1 cellular context compared by ENCODE assay signal in the genomic region with DNA sequence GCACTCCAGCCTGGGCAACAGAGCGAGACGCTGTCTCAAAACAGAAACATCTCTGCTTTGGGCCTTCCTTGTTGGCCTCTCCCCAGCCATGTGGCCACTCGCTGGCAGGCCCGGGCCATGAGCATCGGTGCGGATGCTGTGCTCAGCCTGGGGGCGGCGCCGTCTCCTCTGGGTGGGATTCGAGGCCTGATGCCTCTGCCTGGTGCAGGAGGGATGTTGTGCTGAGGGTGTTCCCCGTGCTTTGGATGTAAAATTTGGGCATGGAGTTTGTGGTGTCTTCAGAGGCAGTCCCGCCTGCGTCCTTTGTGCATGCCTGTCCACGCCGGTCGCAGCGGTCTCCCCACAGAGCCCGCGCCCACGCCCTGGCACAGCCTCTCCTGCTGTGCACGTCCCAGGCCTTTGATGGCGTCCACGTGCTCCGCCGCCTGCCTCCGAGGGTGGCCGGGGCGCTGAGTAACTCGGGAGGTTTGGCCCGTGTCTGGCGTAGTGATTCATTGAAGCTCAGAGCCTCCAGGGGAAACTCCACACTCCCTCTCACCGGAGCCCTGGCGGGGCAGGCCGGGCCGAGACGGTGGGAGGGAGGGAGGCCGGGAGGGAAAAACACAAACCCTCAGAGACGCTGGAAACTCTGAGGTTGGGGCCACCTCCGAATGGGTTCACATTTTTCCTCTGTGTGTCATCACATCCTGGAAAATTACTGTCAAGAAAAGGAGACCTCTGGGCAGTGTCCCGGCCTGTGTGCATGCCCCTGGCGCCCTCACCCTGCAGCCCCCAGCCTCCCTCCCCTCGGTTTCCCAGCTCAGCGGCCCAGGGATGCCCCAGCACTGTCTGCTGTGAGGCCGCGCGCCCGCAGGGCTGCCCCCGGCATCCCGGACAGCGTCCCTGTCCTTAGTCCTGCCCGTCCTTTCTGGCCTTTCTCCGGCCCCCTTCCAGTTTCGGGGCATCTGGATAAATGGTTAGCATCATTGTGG.
TF ChIP-seq lines count a peak whose summit lies in the region.

No MANE protein-coding gene starts in this region.

TF ChIP-seq in HepG2, 621 proteins besides CTCF, POLR2A, EP300 and RAD21 (continued from another document and continues in another):
- TF ChIP-seq, protein P1, sequence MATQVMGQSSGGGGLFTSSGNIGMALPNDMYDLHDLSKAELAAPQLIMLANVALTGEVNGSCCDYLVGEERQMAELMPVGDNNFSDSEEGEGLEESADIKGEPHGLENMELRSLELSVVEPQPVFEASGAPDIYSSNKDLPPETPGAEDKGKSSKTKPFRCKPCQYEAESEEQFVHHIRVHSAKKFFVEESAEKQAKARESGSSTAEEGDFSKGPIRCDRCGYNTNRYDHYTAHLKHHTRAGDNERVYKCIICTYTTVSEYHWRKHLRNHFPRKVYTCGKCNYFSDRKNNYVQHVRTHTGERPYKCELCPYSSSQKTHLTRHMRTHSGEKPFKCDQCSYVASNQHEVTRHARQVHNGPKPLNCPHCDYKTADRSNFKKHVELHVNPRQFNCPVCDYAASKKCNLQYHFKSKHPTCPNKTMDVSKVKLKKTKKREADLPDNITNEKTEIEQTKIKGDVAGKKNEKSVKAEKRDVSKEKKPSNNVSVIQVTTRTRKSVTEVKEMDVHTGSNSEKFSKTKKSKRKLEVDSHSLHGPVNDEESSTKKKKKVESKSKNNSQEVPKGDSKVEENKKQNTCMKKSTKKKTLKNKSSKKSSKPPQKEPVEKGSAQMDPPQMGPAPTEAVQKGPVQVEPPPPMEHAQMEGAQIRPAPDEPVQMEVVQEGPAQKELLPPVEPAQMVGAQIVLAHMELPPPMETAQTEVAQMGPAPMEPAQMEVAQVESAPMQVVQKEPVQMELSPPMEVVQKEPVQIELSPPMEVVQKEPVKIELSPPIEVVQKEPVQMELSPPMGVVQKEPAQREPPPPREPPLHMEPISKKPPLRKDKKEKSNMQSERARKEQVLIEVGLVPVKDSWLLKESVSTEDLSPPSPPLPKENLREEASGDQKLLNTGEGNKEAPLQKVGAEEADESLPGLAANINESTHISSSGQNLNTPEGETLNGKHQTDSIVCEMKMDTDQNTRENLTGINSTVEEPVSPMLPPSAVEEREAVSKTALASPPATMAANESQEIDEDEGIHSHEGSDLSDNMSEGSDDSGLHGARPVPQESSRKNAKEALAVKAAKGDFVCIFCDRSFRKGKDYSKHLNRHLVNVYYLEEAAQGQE (IDR thresholded peaks at IDR 0.05; ENCODE audit: borderline replicate concordance in 1 of 2, low read depth in 1 of 2, low read length in 2 of 2), result peak in 1 of 2 experiments; percentile 28; a peak in 1 of 4 replicates
- TF ChIP-seq HNF4G (IDR thresholded peaks at IDR 0.05; ENCODE audit: borderline replicate concordance, low read depth, low read length) (peak; percentile 39; the same call in 1 of the 2 replicates), HNF4G (CRISPR knock-in tag; IDR thresholded peaks at IDR 0.05; ENCODE audit: borderline replicate concordance, low read depth) (peak; percentile 80; the same call in 1 of the 2 replicates), KLF6 (CRISPR knock-in tag; IDR thresholded peaks at IDR 0.05) (peak; percentile 93), PHF5A (CRISPR knock-in tag; IDR thresholded peaks at IDR 0.05; ENCODE audit: low read depth, unreplicated experiment) (peak; percentile 23), ZNF782 (CRISPR knock-in tag; IDR thresholded peaks at IDR 0.05; ENCODE audit: borderline replicate concordance) (0 out of 2 replicates have a peak, but pooled peaks have one; percentile 23), ZNF605 (CRISPR knock-in tag; IDR thresholded peaks at IDR 0.05) (peak; percentile 78; the same call in 1 of the 2 replicates), TCF12 (IDR thresholded peaks at IDR 0.05) (no peak), TCF12 (CRISPR knock-in tag; IDR thresholded peaks at IDR 0.05) (no peak), ZNF773 (CRISPR knock-in tag; IDR thresholded peaks at IDR 0.05; ENCODE audit: borderline replicate concordance) (no peak), GABPA (IDR thresholded peaks at IDR 0.05; ENCODE audit: low read depth, low read length) (no peak), GABPA (CRISPR knock-in tag; IDR thresholded peaks at IDR 0.05; ENCODE audit: low read depth) (peak; percentile 37), ZNF331 (CRISPR knock-in tag; IDR thresholded peaks at IDR 0.05) (peak; percentile 65), KDM5B (CRISPR knock-in tag; IDR thresholded peaks at IDR 0.05; ENCODE audit: borderline replicate concordance) (peak; percentile 84; the same call in 1 of the 2 replicates), PHF20 (CRISPR knock-in tag; IDR thresholded peaks at IDR 0.05) (no peak), ZNF550 (CRISPR knock-in tag; IDR thresholded peaks at IDR 0.05; ENCODE audit: borderline replicate concordance) (0 out of 2 replicates have a peak, but pooled peaks have one; percentile 93), RXRB (CRISPR knock-in tag; IDR thresholded peaks at IDR 0.05; ENCODE audit: borderline replicate concordance) (peak; percentile 78), NRL (CRISPR knock-in tag; IDR thresholded peaks at IDR 0.05; ENCODE audit: borderline replicate concordance) (peak; percentile 72), ZNF12 (CRISPR knock-in tag; IDR thresholded peaks at IDR 0.05) (0 out of 2 replicates have a peak, but pooled peaks have one; percentile 33), ZNF772 (CRISPR knock-in tag; IDR thresholded peaks at IDR 0.05) (peak; percentile 97), SMAD9 (CRISPR knock-in tag; IDR thresholded peaks at IDR 0.05) (no peak), NR2F1 (CRISPR knock-in tag; IDR thresholded peaks at IDR 0.05) (no peak; a peak in 1 of 4 replicates), ZNF776 (CRISPR knock-in tag; IDR thresholded peaks at IDR 0.05) (peak; percentile 60; the same call in 1 of the 2 replicates), NPAS2 (CRISPR knock-in tag; IDR thresholded peaks at IDR 0.05; ENCODE audit: borderline replicate concordance) (no peak), ZNF547 (CRISPR knock-in tag; IDR thresholded peaks at IDR 0.05) (peak; percentile 93), SKIL (CRISPR knock-in tag; IDR thresholded peaks at IDR 0.05; ENCODE audit: borderline replicate concordance) (peak; percentile 62; the same call in 1 of the 2 replicates), ZMYM2 (CRISPR knock-in tag; IDR thresholded peaks at IDR 0.05) (peak; percentile 86; the same call in 1 of the 2 replicates), JARID2 (CRISPR knock-in tag; IDR thresholded peaks at IDR 0.05; ENCODE audit: insufficient replicate concordance) (peak; percentile 93), DNMT1 (CRISPR knock-in tag; IDR thresholded peaks at IDR 0.05) (no peak), BRD4 (CRISPR knock-in tag; IDR thresholded peaks at IDR 0.05) (peak; percentile 72; the same call in 1 of the 2 replicates), ZNF747 (CRISPR knock-in tag; IDR thresholded peaks at IDR 0.05; ENCODE audit: borderline replicate concordance) (peak; percentile 88; the same call in 1 of the 2 replicates), MIER2 (CRISPR knock-in tag; IDR thresholded peaks at IDR 0.05) (0 out of 2 replicates have a peak, but pooled peaks have one; percentile 25), ZSCAN12 (CRISPR knock-in tag; IDR thresholded peaks at IDR 0.05) (peak; percentile 22; the same call in 1 of the 2 replicates), MYC (CRISPR knock-in tag; IDR thresholded peaks at IDR 0.05; ENCODE audit: borderline replicate concordance) (peak; percentile 95), NR1H2 (CRISPR knock-in tag; IDR thresholded peaks at IDR 0.05; ENCODE audit: borderline replicate concordance, low read depth) (no peak), ZNF879 (CRISPR knock-in tag; IDR thresholded peaks at IDR 0.05) (peak; percentile 48; the same call in 1 of the 2 replicates), ZNF850 (CRISPR knock-in tag; conservative IDR thresholded peaks at IDR 0.05) (no peak), ZNF446 (CRISPR knock-in tag; IDR thresholded peaks at IDR 0.05) (no peak)
- TF ChIP-seq, protein P2, sequence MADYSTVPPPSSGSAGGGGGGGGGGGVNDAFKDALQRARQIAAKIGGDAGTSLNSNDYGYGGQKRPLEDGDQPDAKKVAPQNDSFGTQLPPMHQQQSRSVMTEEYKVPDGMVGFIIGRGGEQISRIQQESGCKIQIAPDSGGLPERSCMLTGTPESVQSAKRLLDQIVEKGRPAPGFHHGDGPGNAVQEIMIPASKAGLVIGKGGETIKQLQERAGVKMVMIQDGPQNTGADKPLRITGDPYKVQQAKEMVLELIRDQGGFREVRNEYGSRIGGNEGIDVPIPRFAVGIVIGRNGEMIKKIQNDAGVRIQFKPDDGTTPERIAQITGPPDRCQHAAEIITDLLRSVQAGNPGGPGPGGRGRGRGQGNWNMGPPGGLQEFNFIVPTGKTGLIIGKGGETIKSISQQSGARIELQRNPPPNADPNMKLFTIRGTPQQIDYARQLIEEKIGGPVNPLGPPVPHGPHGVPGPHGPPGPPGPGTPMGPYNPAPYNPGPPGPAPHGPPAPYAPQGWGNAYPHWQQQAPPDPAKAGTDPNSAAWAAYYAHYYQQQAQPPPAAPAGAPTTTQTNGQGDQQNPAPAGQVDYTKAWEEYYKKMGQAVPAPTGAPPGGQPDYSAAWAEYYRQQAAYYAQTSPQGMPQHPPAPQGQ (CRISPR knock-in tag; IDR thresholded peaks at IDR 0.05; ENCODE audit: borderline replicate concordance), result 0 out of 2 replicates have a peak, but pooled peaks have one; percentile 43
- TF ChIP-seq, protein P3, sequence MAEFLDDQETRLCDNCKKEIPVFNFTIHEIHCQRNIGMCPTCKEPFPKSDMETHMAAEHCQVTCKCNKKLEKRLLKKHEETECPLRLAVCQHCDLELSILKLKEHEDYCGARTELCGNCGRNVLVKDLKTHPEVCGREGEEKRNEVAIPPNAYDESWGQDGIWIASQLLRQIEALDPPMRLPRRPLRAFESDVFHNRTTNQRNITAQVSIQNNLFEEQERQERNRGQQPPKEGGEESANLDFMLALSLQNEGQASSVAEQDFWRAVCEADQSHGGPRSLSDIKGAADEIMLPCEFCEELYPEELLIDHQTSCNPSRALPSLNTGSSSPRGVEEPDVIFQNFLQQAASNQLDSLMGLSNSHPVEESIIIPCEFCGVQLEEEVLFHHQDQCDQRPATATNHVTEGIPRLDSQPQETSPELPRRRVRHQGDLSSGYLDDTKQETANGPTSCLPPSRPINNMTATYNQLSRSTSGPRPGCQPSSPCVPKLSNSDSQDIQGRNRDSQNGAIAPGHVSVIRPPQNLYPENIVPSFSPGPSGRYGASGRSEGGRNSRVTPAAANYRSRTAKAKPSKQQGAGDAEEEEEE (CRISPR knock-in tag; IDR thresholded peaks at IDR 0.05; ENCODE audit: borderline replicate concordance), result no peak
- TF ChIP-seq, protein P4, sequence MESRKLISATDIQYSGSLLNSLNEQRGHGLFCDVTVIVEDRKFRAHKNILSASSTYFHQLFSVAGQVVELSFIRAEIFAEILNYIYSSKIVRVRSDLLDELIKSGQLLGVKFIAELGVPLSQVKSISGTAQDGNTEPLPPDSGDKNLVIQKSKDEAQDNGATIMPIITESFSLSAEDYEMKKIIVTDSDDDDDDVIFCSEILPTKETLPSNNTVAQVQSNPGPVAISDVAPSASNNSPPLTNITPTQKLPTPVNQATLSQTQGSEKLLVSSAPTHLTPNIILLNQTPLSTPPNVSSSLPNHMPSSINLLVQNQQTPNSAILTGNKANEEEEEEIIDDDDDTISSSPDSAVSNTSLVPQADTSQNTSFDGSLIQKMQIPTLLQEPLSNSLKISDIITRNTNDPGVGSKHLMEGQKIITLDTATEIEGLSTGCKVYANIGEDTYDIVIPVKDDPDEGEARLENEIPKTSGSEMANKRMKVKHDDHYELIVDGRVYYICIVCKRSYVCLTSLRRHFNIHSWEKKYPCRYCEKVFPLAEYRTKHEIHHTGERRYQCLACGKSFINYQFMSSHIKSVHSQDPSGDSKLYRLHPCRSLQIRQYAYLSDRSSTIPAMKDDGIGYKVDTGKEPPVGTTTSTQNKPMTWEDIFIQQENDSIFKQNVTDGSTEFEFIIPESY (CRISPR knock-in tag; IDR thresholded peaks at IDR 0.05), result peak; percentile 97
- TF ChIP-seq, protein P5, sequence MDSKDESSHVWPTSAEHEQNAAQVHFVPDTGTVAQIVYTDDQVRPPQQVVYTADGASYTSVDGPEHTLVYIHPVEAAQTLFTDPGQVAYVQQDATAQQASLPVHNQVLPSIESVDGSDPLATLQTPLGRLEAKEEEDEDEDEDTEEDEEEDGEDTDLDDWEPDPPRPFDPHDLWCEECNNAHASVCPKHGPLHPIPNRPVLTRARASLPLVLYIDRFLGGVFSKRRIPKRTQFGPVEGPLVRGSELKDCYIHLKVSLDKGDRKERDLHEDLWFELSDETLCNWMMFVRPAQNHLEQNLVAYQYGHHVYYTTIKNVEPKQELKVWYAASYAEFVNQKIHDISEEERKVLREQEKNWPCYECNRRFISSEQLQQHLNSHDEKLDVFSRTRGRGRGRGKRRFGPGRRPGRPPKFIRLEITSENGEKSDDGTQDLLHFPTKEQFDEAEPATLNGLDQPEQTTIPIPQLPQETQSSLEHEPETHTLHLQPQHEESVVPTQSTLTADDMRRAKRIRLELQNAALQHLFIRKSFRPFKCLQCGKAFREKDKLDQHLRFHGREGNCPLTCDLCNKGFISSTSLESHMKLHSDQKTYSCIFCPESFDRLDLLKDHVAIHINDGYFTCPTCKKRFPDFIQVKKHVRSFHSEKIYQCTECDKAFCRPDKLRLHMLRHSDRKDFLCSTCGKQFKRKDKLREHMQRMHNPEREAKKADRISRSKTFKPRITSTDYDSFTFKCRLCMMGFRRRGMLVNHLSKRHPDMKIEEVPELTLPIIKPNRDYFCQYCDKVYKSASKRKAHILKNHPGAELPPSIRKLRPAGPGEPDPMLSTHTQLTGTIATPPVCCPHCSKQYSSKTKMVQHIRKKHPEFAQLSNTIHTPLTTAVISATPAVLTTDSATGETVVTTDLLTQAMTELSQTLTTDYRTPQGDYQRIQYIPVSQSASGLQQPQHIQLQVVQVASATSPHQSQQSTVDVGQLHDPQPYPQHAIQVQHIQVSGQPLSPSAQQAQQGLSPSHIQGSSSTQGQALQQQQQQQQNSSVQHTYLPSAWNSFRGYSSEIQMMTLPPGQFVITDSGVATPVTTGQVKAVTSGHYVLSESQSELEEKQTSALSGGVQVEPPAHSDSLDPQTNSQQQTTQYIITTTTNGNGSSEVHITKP (CRISPR knock-in tag; IDR thresholded peaks at IDR 0.05; ENCODE audit: low read depth), result peak; percentile 77
